1 cellular context compared by ENCODE assay signal in the genomic region with DNA sequence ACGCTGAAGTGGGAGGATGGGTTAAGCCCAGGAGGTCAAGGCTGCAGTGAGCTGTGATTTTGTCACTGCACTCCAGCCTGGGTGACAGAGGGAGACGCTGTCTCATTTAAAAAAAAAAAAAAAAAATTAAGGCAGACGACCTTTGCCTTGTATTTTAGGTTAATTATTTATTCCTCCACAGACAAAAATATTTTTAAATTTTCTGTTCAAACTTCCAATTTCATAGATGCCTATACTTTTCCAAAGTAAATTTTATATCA.
TF ChIP-seq lines count a peak whose summit lies in the region.

No MANE protein-coding gene starts in this region.

TF ChIP-seq in HepG2, 621 proteins besides CTCF, POLR2A, EP300 and RAD21:
- TF ChIP-seq GFI1 (CRISPR knock-in tag; IDR thresholded peaks at IDR 0.05; ENCODE audit: borderline replicate concordance) (0 out of 2 replicates have a peak, but pooled peaks have one; percentile 38), PAWR (CRISPR knock-in tag; IDR thresholded peaks at IDR 0.05; ENCODE audit: borderline replicate concordance) (no peak)
TF ChIP-seq in HepG2: peak in this region for 1.
